Comparison of ENCODE assay signal across 8 cellular contexts in genomic region chr2:190880374-190881073, GRCh38. TPM values are rescaled to one million over a fixed set of nuclear protein-coding genes. Genes with fewer than 3 reads are reported as not detected.
DNase-seq lines count a peak whose midpoint lies in the region; ATAC-seq and TF ChIP-seq lines count a peak whose summit lies in the region.

Gene GLS, plus strand, starts transcription at chr2:190880821. Its CDS starts 264 bp downstream, at chr2:190881085.

- H3K27ac Mint-ChIP-seq in dendritic cell treated with granulocyte-macrophage colony-stimulating factor and Interleukin-4, amounts not matched to agents 40 ng/mL and 50 ng/mL, for 4 days = peak within 1 kb of the TSS; percentile 96

- H3K36me3 Mint-ChIP-seq in dendritic cell treated with granulocyte-macrophage colony-stimulating factor and Interleukin-4, amounts not matched to agents 40 ng/mL and 50 ng/mL, for 4 days (ENCODE audit: low read depth) = peaks cover 45% of the 10 kb centered on the region

- intact Hi-C loops in dendritic cell treated with granulocyte-macrophage colony-stimulating factor and Interleukin-4, amounts not matched to agents 40 ng/mL and 50 ng/mL, for 4 days (cut with micrococcal nuclease) = loop anchor here (2.0 kb wide), 1 partner anchor 26 kb away; no protein-coding TSS in a partner anchor
- intact Hi-C loops in left lung (cut with DNase I) = no loop called here

- H3K27me3 Mint-ChIP-seq in dendritic cell treated with granulocyte-macrophage colony-stimulating factor and Interleukin-4, amounts not matched to agents 40 ng/mL and 50 ng/mL, for 4 days = no peaks in the 10 kb centered on the region

- no peaks in the 10 kb centered on the region for H3K36me3 ChIP-seq in left lung

- no peak for TF ChIP-seq CTCF in left lung (IDR thresholded peaks at IDR 0.05)

- peak within 1 kb of the TSS; percentile 88 to 93 for H3K4me3 ChIP-seq in left lung

- ATAC-seq in GM19372 (IDR thresholded peaks at IDR 0.05; ENCODE audit: low read depth, unreplicated experiment) (peak; percentile 65), HG03558 (IDR thresholded peaks at IDR 0.05; ENCODE audit: extremely low read depth, unreplicated experiment) (peak; percentile 42), left lung (peak; percentile 91)

- H3K27ac ChIP-seq in left lung = peak within 1 kb of the TSS; percentile 98 to 99

- H3K4me1 Mint-ChIP-seq in dendritic cell treated with granulocyte-macrophage colony-stimulating factor and Interleukin-4, amounts not matched to agents 40 ng/mL and 50 ng/mL, for 4 days (ENCODE audit: low read depth) = peaks cover 33% of the 10 kb centered on the region

- peak; percentile 61 to 98 (median 95) for DNase-seq in C1 segment of cervical spinal cord (lab: John Stamatoyannopoulos, UW)
- peak; percentile 98 for DNase-seq in NCI-H748 treated with DMSO at 0.1 percent for 48 hours (lab: John Stamatoyannopoulos, UW)
- DNase-seq in activated CD4-positive, alpha-beta T cell treated with anti-CD3 and anti-CD28 coated beads, Interleukin-2, amount 50 U/mL, for 24 hours (ENCODE audit: low read depth in 1 of 2, low spot score in 1 of 2) = peak; percentile 85 to 96
- peak; percentile 95 to 97 for DNase-seq in left lung
- DNase-seq in stimulated activated CD4-positive, alpha-beta T cell treated with anti-CD3 and anti-CD28 coated beads, Interleukin-2, amount 100 ng/mL, for 48 hours = peak; percentile 90 to 91

- H3K4me1 ChIP-seq in left lung = peaks cover 0 to 51% of the 10 kb centered on the region in 2 donors

- peak within 1 kb of the TSS; percentile 97 for H3K4me3 Mint-ChIP-seq in dendritic cell treated with granulocyte-macrophage colony-stimulating factor and Interleukin-4, amounts not matched to agents 40 ng/mL and 50 ng/mL, for 4 days

- no peaks in the 10 kb centered on the region for H3K9me3 ChIP-seq in left lung

- H3K27me3 ChIP-seq in left lung = no peaks in the 10 kb centered on the region

- H3K9me3 Mint-ChIP-seq in dendritic cell treated with granulocyte-macrophage colony-stimulating factor and Interleukin-4, amounts not matched to agents 40 ng/mL and 50 ng/mL, for 4 days = no peaks in the 10 kb centered on the region

RNA-seq across cellular contexts. Expression of gene GLS, which starts in this region (rescaled TPM):
- total RNA-seq in left lung = 100 to 1,000 TPM; 192 to 346 TPM

Comparison
In these comparisons a context has a peak if more than half of its experiments do, and no peak if none do; other contexts are left out.
1. Peak in every context shown above with its lines: DNase-seq, ATAC-seq, H3K4me3 ChIP-seq and H3K27ac ChIP-seq.